16 cellular contexts compared by ENCODE assay signal in genomic region chr6:35082046-35082732, GRCh38. TPM values are rescaled to one million over a fixed set of nuclear protein-coding genes. Genes with fewer than 3 reads are reported as not detected.
DNase-seq lines count a peak whose midpoint lies in the region; ATAC-seq, FAIRE-seq and TF ChIP-seq lines count a peak whose summit lies in the region.
"Had no signal": no experiment of that assay in that cellular context is flagged by ENCODE, and none has a peak within 500 bp of the region (broad histone marks: within the 10 kb centered on the region; RNA-seq: fewer than 3 reads in every experiment).

No MANE protein-coding gene starts in this region.

- no peaks in the 10 kb centered on the region for H3K36me3 Mint-ChIP-seq in activated naive CD8-positive, alpha-beta T cell treated with anti-CD3 and anti-CD28 coated beads, Interleukin-2, amount 10 ng/mL, durations not matched to agents 7 days and 5 days
- H3K36me3 Mint-ChIP-seq in activated naive CD8-positive, alpha-beta T cell treated with anti-CD3 and anti-CD28 coated beads, Interleukin-2, amount 50 U/mL, for 24 hours (ENCODE audit: low read depth) = peaks cover 8% of the 10 kb centered on the region
- H3K36me3 Mint-ChIP-seq in dendritic cell treated with granulocyte-macrophage colony-stimulating factor and Interleukin-4, amounts not matched to agents 40 ng/mL and 50 ng/mL, for 4 days (ENCODE audit: low read depth) = peaks cover 98% of the 10 kb centered on the region
- no peaks in the 10 kb centered on the region for H3K36me3 Mint-ChIP-seq in natural killer cell

- no peak overlapping the region for H3K4me3 Mint-ChIP-seq in activated naive CD8-positive, alpha-beta T cell treated with anti-CD3 and anti-CD28 coated beads, Interleukin-2, amount 10 ng/mL, durations not matched to agents 7 days and 5 days
- no peak overlapping the region for H3K4me3 Mint-ChIP-seq in activated naive CD8-positive, alpha-beta T cell treated with anti-CD3 and anti-CD28 coated beads, Interleukin-2, amount 50 U/mL, for 24 hours
- H3K4me3 Mint-ChIP-seq in dendritic cell treated with granulocyte-macrophage colony-stimulating factor and Interleukin-4, amounts not matched to agents 40 ng/mL and 50 ng/mL, for 4 days = no peak overlapping the region
- no peak overlapping the region for H3K4me3 Mint-ChIP-seq in natural killer cell
- H3K4me3 Mint-ChIP-seq: naive thymus-derived CD8-positive, alpha-beta T cell had no signal

- H3K27me3 Mint-ChIP-seq in activated naive CD8-positive, alpha-beta T cell treated with anti-CD3 and anti-CD28 coated beads, Interleukin-2, amount 10 ng/mL, durations not matched to agents 7 days and 5 days = no peaks in the 10 kb centered on the region
- H3K27me3 Mint-ChIP-seq in activated naive CD8-positive, alpha-beta T cell treated with anti-CD3 and anti-CD28 coated beads, Interleukin-2, amount 50 U/mL, for 24 hours = no peaks in the 10 kb centered on the region
- no peaks in the 10 kb centered on the region for H3K27me3 Mint-ChIP-seq in dendritic cell treated with granulocyte-macrophage colony-stimulating factor and Interleukin-4, amounts not matched to agents 40 ng/mL and 50 ng/mL, for 4 days
- H3K27me3 Mint-ChIP-seq in natural killer cell (ENCODE audit: low read depth in 2 of 2) = no peaks in the 10 kb centered on the region
- H3K27me3 Mint-ChIP-seq: naive thymus-derived CD8-positive, alpha-beta T cell had no signal

- peak overlapping the region; percentile 18 for H3K27ac ChIP-seq in temporal lobe (ENCODE audit: low read depth, low read length)
- H3K27ac ChIP-seq: WERI-Rb-1 had no signal

- peaks cover 2% of the 10 kb centered on the region for H3K4me1 Mint-ChIP-seq in activated naive CD8-positive, alpha-beta T cell treated with anti-CD3 and anti-CD28 coated beads, Interleukin-2, amount 10 ng/mL, durations not matched to agents 7 days and 5 days
- no peaks in the 10 kb centered on the region for H3K4me1 Mint-ChIP-seq in activated naive CD8-positive, alpha-beta T cell treated with anti-CD3 and anti-CD28 coated beads, Interleukin-2, amount 50 U/mL, for 24 hours
- peaks cover 33% of the 10 kb centered on the region for H3K4me1 Mint-ChIP-seq in dendritic cell treated with granulocyte-macrophage colony-stimulating factor and Interleukin-4, amounts not matched to agents 40 ng/mL and 50 ng/mL, for 4 days (ENCODE audit: low read depth)
- peaks cover 2 to 4% of the 10 kb centered on the region in 2 donors for H3K4me1 Mint-ChIP-seq in natural killer cell

- POLR2A ChIA-PET in activated naive CD8-positive, alpha-beta T cell treated with anti-CD3 and anti-CD28 coated beads, Interleukin-2, amount 10 ng/mL, durations not matched to agents 7 days and 5 days (lab: Charles Lee) = no interaction called here

- no peak for FAIRE-seq in urothelium cell line (lab: Jason Lieb, UNC)
- FAIRE-seq: frontal cortex had no signal

- ATAC-seq in activated naive CD8-positive, alpha-beta T cell treated with anti-CD3 and anti-CD28 coated beads, Interleukin-2, amount 10 ng/mL, durations not matched to agents 7 days and 5 days (ENCODE audit: low read depth) = no peak
- ATAC-seq in activated naive CD8-positive, alpha-beta T cell treated with anti-CD3 and anti-CD28 coated beads, Interleukin-2, amount 50 U/mL, for 24 hours = no peak
- ATAC-seq in natural killer cell = no peak
- ATAC-seq: naive thymus-derived CD8-positive, alpha-beta T cell had no signal

- DNase-seq in activated naive CD8-positive, alpha-beta T cell treated with anti-CD3 and anti-CD28 coated beads, Interleukin-2, amount 10 ng/mL, durations not matched to agents 7 days and 5 days = peak; percentile 17
- DNase-seq in activated naive CD8-positive, alpha-beta T cell treated with anti-CD3 and anti-CD28 coated beads, Interleukin-2, amount 50 U/mL, for 24 hours = no peak
- peak; percentile 8 for DNase-seq in natural killer cell
- DNase-seq in COLO668 (lab: John Stamatoyannopoulos, UW; ENCODE audit: unreplicated experiment) = no peak
- DNase-seq in urothelium cell line (ENCODE audit: low spot score) = no peak
- DNase-seq in NCI-H2081 (lab: John Stamatoyannopoulos, UW) = no peak
- DNase-seq: NCI-H1105, NCI-H345, thyroid gland, WERI-Rb-1 had no signal

- H3K9me3 Mint-ChIP-seq in activated naive CD8-positive, alpha-beta T cell treated with anti-CD3 and anti-CD28 coated beads, Interleukin-2, amount 10 ng/mL, durations not matched to agents 7 days and 5 days = no peaks in the 10 kb centered on the region
- H3K9me3 Mint-ChIP-seq in activated naive CD8-positive, alpha-beta T cell treated with anti-CD3 and anti-CD28 coated beads, Interleukin-2, amount 50 U/mL, for 24 hours = no peaks in the 10 kb centered on the region
- H3K9me3 Mint-ChIP-seq in dendritic cell treated with granulocyte-macrophage colony-stimulating factor and Interleukin-4, amounts not matched to agents 40 ng/mL and 50 ng/mL, for 4 days = no peaks in the 10 kb centered on the region
- no peaks in the 10 kb centered on the region for H3K9me3 Mint-ChIP-seq in natural killer cell
- H3K9me3 Mint-ChIP-seq: naive thymus-derived CD8-positive, alpha-beta T cell had no signal

- no peak for TF ChIP-seq CTCF in natural killer cell (IDR thresholded peaks at IDR 0.05)

- intact Hi-C loops in dendritic cell treated with granulocyte-macrophage colony-stimulating factor and Interleukin-4, amounts not matched to agents 40 ng/mL and 50 ng/mL, for 4 days (cut with micrococcal nuclease) = loop anchor here (5.0 kb wide), 1 partner anchor 35 kb away; no protein-coding TSS in a partner anchor
- intact Hi-C loops in natural killer cell (cut with micrococcal nuclease) = no loop called here

- no peak overlapping the region for H3K27ac Mint-ChIP-seq in activated naive CD8-positive, alpha-beta T cell treated with anti-CD3 and anti-CD28 coated beads, Interleukin-2, amount 10 ng/mL, durations not matched to agents 7 days and 5 days
- H3K27ac Mint-ChIP-seq in activated naive CD8-positive, alpha-beta T cell treated with anti-CD3 and anti-CD28 coated beads, Interleukin-2, amount 50 U/mL, for 24 hours = no peak overlapping the region
- H3K27ac Mint-ChIP-seq in dendritic cell treated with granulocyte-macrophage colony-stimulating factor and Interleukin-4, amounts not matched to agents 40 ng/mL and 50 ng/mL, for 4 days = peak overlapping the region; percentile 82
- H3K27ac Mint-ChIP-seq in natural killer cell = peak overlapping the region in 1 of 2 donors; percentile 41
- H3K27ac Mint-ChIP-seq: naive thymus-derived CD8-positive, alpha-beta T cell had no signal

RNA-seq across cellular contexts. Expression of gene TCP11, which starts 59.0 kb away (rescaled TPM):
- not detected for total RNA-seq in activated naive CD8-positive, alpha-beta T cell treated with anti-CD3 and anti-CD28 coated beads, Interleukin-2, amount 10 ng/mL, durations not matched to agents 7 days and 5 days
- total RNA-seq in natural killer cell = not detected
- 0.25 TPM for total RNA-seq in temporal lobe
- total RNA-seq: kidney epithelial cell; naive thymus-derived CD8-positive, alpha-beta T cell; smooth muscle cell had no signal

Comparison
In these comparisons a context has a peak if more than half of its experiments do, and no peak if none do; other contexts are left out.
1. DNase-seq: peak in activated naive CD8-positive, alpha-beta T cell treated with anti-CD3 and anti-CD28 coated beads, Interleukin-2, amount 10 ng/mL, durations not matched to agents 7 days and 5 days (single experiment) and natural killer cell (single experiment); none in activated naive CD8-positive, alpha-beta T cell treated with anti-CD3 and anti-CD28 coated beads, Interleukin-2, amount 50 U/mL, for 24 hours (single experiment), COLO668 (single experiment), urothelium cell line (single experiment) and NCI-H2081 (0 of 2).